27 cellular contexts compared by ENCODE assay signal in genomic region chr22:20158366-20159036, GRCh38. TPM values are rescaled to one million over a fixed set of nuclear protein-coding genes. Genes with fewer than 3 reads are reported as not detected.
"Had no signal": no experiment of that assay in that cellular context is flagged by ENCODE, and none has a peak within 500 bp of the region (broad histone marks: within the 10 kb centered on the region; RNA-seq: fewer than 3 reads in every experiment).

No MANE protein-coding gene starts in this region.

- H3K36me3 Mint-ChIP-seq: immature natural killer cell; naive thymus-derived CD8-positive, alpha-beta T cell; stimulated activated naive B cell treated with anti-CD40 and anti-IgM and Interleukin-4, amounts not matched to agents 10 μg/mL and 1 μg/mL and 100 μg/mL, for 72 hours had no signal

- H3K27ac Mint-ChIP-seq: dendritic cell treated with granulocyte-macrophage colony-stimulating factor and Interleukin-4, amounts not matched to agents 40 ng/mL and 50 ng/mL, for 4 days; immature natural killer cell; stimulated activated naive B cell treated with anti-CD40 and anti-IgM and Interleukin-4, amounts not matched to agents 10 μg/mL and 1 μg/mL and 100 μg/mL, for 72 hours had no signal

- H3K27ac ChIP-seq: colonic mucosa, esophagus muscularis mucosa, foreskin keratinocyte, gastroesophageal sphincter, heart right ventricle, lower lobe of right lung, neutrophil, pancreas, skin epidermis, spleen, thyroid gland, vagina had no signal

- H3K9me3 Mint-ChIP-seq: dendritic cell treated with granulocyte-macrophage colony-stimulating factor and Interleukin-4, amounts not matched to agents 40 ng/mL and 50 ng/mL, for 4 days; immature natural killer cell; naive thymus-derived CD8-positive, alpha-beta T cell; stimulated activated naive B cell treated with anti-CD40 and anti-IgM and Interleukin-4, amounts not matched to agents 10 μg/mL and 1 μg/mL and 100 μg/mL, for 72 hours; stimulated activated naive CD8-positive, alpha-beta T cell treated with anti-CD3 and anti-CD28 coated beads, Interleukin-15, amount 100 ng/mL, for 72 hours had no signal

- FAIRE-seq: endothelial cell of umbilical vein, pancreas had no signal

- DNase-seq: colonic mucosa; effector CD8-positive, alpha-beta T cell; foreskin keratinocyte; heart right ventricle; hippocampal formation; immature natural killer cell; kidney glomerular epithelial cell; left colon; left ventricle myocardium superior; lower lobe of right lung; naive thymus-derived CD8-positive, alpha-beta T cell; pancreas; spleen; stimulated activated CD4-positive, alpha-beta T cell treated with anti-CD3 and anti-CD28 coated beads, Interleukin-4, amount 100 ng/mL, for 4 hours; stimulated activated naive B cell treated with anti-CD40 and anti-IgM and Interleukin-4, amounts not matched to agents 10 μg/mL and 1 μg/mL and 100 μg/mL, for 72 hours; stimulated activated naive CD8-positive, alpha-beta T cell treated with anti-CD3 and anti-CD28 coated beads, Interleukin-15, amount 100 ng/mL, for 72 hours; thyroid gland; trophoblast cell had no signal

- H3K27me3 ChIP-seq: colonic mucosa, foreskin keratinocyte, pancreas, thyroid gland, vagina had no signal

- H3K36me3 ChIP-seq: colonic mucosa, esophagus muscularis mucosa, gastroesophageal sphincter, heart right ventricle, lower lobe of right lung, neutrophil, pancreas, spleen, thyroid gland, vagina had no signal

- H3K4me3 Mint-ChIP-seq: dendritic cell treated with granulocyte-macrophage colony-stimulating factor and Interleukin-4, amounts not matched to agents 40 ng/mL and 50 ng/mL, for 4 days; immature natural killer cell; naive thymus-derived CD8-positive, alpha-beta T cell; stimulated activated naive B cell treated with anti-CD40 and anti-IgM and Interleukin-4, amounts not matched to agents 10 μg/mL and 1 μg/mL and 100 μg/mL, for 72 hours; stimulated activated naive CD8-positive, alpha-beta T cell treated with anti-CD3 and anti-CD28 coated beads, Interleukin-15, amount 100 ng/mL, for 72 hours had no signal

- H3K4me3 ChIP-seq: colonic mucosa, esophagus muscularis mucosa, gastroesophageal sphincter, heart right ventricle, lower lobe of right lung, pancreas, skin epidermis, spleen, thyroid gland, vagina had no signal

- H3K4me1 ChIP-seq: colonic mucosa, foreskin keratinocyte, lower lobe of right lung, pancreas, vagina had no signal

- ATAC-seq: foreskin keratinocyte; heart right ventricle; left colon; left ventricle myocardium superior; naive thymus-derived CD8-positive, alpha-beta T cell; stimulated activated naive CD8-positive, alpha-beta T cell treated with anti-CD3 and anti-CD28 coated beads, Interleukin-15, amount 100 ng/mL, for 72 hours had no signal

- H3K9me3 ChIP-seq: colonic mucosa, esophagus muscularis mucosa, gastroesophageal sphincter, heart right ventricle, lower lobe of right lung, neutrophil, pancreas, spleen, thyroid gland, vagina had no signal

RNA-seq across cellular contexts. Expression of gene CCDC188, which starts 7.6 kb away (rescaled TPM):
- total RNA-seq: epithelial cell of proximal tubule; foreskin keratinocyte; gastroesophageal sphincter; naive thymus-derived CD8-positive, alpha-beta T cell; vagina had no signal
- polyA plus RNA-seq: foreskin keratinocyte; naive thymus-derived CD8-positive, alpha-beta T cell; neural cell had no signal
